In genomic region chr9:113526841-113527240, GRCh38 we compare ENCODE assay signal across 11 cellular contexts.
DNase-seq lines count a peak whose midpoint lies in the region; ATAC-seq and TF ChIP-seq lines count a peak whose summit lies in the region.
"Had no signal": no experiment of that assay in that cellular context is flagged by ENCODE, and none has a peak within 500 bp of the region (broad histone marks: within the 10 kb centered on the region; RNA-seq: fewer than 3 reads in every experiment).

No MANE protein-coding gene starts in this region.

- TF ChIP-seq CTCF in CD14-positive monocyte (IDR thresholded peaks at IDR 0.05) (no peak), adrenal gland (IDR thresholded peaks at IDR 0.05) (no peak), psoas muscle (IDR thresholded peaks at IDR 0.05) (no peak)

- H3K9me3 Mint-ChIP-seq in CD14-positive monocyte = no peaks in the 10 kb centered on the region
- no peaks in the 10 kb centered on the region for H3K9me3 Mint-ChIP-seq in immature natural killer cell

- H3K4me3 ChIP-seq in adrenal gland = no peak overlapping the region
- no peak overlapping the region for H3K4me3 ChIP-seq in psoas muscle
- H3K4me3 ChIP-seq: suprapubic skin had no signal

- H3K36me3 ChIP-seq in adrenal gland (replicated peaks in 1 of 2) (peaks cover 0 to 4% of the 10 kb centered on the region in 2 donors), psoas muscle (ENCODE audit: insufficient read depth in 1 of 2, low read depth in 1 of 2) (peaks cover 0 to 12% of the 10 kb centered on the region in 2 donors)
- H3K36me3 ChIP-seq: suprapubic skin had no signal

- intact Hi-C loops in CD14-positive monocyte (cut with micrococcal nuclease) (loop anchor here (5.0 to 10.0 kb wide), 2 partner anchors 40 to 58 kb away; no protein-coding TSS in a partner anchor), adrenal gland (cut with DNase I) (no loop called here), psoas muscle (cut with DNase I) (no loop called here)

- H3K9me3 ChIP-seq in adrenal gland (replicated peaks in 1 of 3) (no peaks in the 10 kb centered on the region), psoas muscle (no peaks in the 10 kb centered on the region)
- H3K9me3 ChIP-seq: suprapubic skin had no signal

- ATAC-seq in psoas muscle (no peak), GM18873 (IDR thresholded peaks at IDR 0.05; ENCODE audit: low FRiP score, unreplicated experiment) (no peak)

- TF ChIP-seq POLR2A in adrenal gland (IDR thresholded peaks at IDR 0.05) (no peak), erythroblast (IDR thresholded peaks at IDR 0.05; ENCODE audit: low read length) (no peak)

- H3K27me3 Mint-ChIP-seq in CD14-positive monocyte (ENCODE audit: low read depth in 3 of 3) (peaks cover 0 to 2% (median 2%) of the 10 kb centered on the region in 3 donors), immature natural killer cell (ENCODE audit: low read depth in 3 of 3) (peaks cover 5 to 14% (median 8%) of the 10 kb centered on the region in 3 donors)

- H3K27ac ChIP-seq in adrenal gland = peak overlapping the region in 3 of 5 donors; percentile 13 to 57 (median 56)
- H3K27ac ChIP-seq in psoas muscle = peak overlapping the region; percentile 16
- H3K27ac ChIP-seq: suprapubic skin had no signal

- H3K4me1 Mint-ChIP-seq in CD14-positive monocyte = peaks cover 35% of the 10 kb centered on the region
- peaks cover 100% of the 10 kb centered on the region in 2 donors for H3K4me1 Mint-ChIP-seq in immature natural killer cell

- H3K4me3 Mint-ChIP-seq in CD14-positive monocyte = no peak overlapping the region
- H3K4me3 Mint-ChIP-seq in immature natural killer cell = peak overlapping the region; percentile 90 to 99 (median 98)

- H3K27me3 ChIP-seq in adrenal gland = no peaks in the 10 kb centered on the region
- no peaks in the 10 kb centered on the region for H3K27me3 ChIP-seq in psoas muscle (ENCODE audit: insufficient read depth in 3 of 3, low read length in 2 of 3)
- H3K27me3 ChIP-seq: suprapubic skin had no signal

- peak; percentile 10 for DNase-seq in CD14-positive monocyte (ENCODE audit: low spot score)
- DNase-seq in adrenal gland = no peak
- no peak for DNase-seq in immature natural killer cell
- no peak for DNase-seq in psoas muscle
- DNase-seq in activated CD4-positive, alpha-beta T cell treated with anti-CD3 and anti-CD28 coated beads for 48 hours = no peak
- DNase-seq in NCI-H345 (lab: John Stamatoyannopoulos, UW) = no peak
- DNase-seq in erythroblast (lab: John Stamatoyannopoulos, UW) = no peak
- DNase-seq: activated CD4-positive, CD25-positive, alpha-beta regulatory T cell; NCI-H2171 had no signal

- H3K36me3 Mint-ChIP-seq in CD14-positive monocyte = no peaks in the 10 kb centered on the region
- H3K36me3 Mint-ChIP-seq in immature natural killer cell = peaks cover 14 to 50% (median 40%) of the 10 kb centered on the region in 3 donors

- peak overlapping the region in 1 of 7 donors; percentile 42 for H3K27ac Mint-ChIP-seq in CD14-positive monocyte
- H3K27ac Mint-ChIP-seq in immature natural killer cell = peak overlapping the region; percentile 85 to 97 (median 89)

- peaks cover 23 to 41% of the 10 kb centered on the region in 2 donors for H3K4me1 ChIP-seq in adrenal gland (replicated peaks in 1 of 2)
- H3K4me1 ChIP-seq in psoas muscle = peaks cover 41% of the 10 kb centered on the region

- WGBS in adrenal gland, 4 donors = 72 to 90% (median 83%) methylated on average over 4 of the region's 4 CpGs
- 86 to 89% (median 86%) methylated on average over 4 of the region's 4 CpGs for WGBS in psoas muscle, 3 donors

Comparison
In these comparisons a context has a peak if more than half of its experiments do, and no peak if none do; other contexts are left out.
1. H3K4me3 Mint-ChIP-seq: peak in immature natural killer cell (5 of 5); none in CD14-positive monocyte (0 of 2).
2. intact Hi-C loops: an anchor here in CD14-positive monocyte (5.0 to 10.0 kb wide); none called in adrenal gland and psoas muscle.